19 cellular contexts compared by ENCODE assay signal in genomic region chr19:39299404-39299803, GRCh38. TPM values are rescaled to one million over a fixed set of nuclear protein-coding genes. Genes with fewer than 3 reads are reported as not detected.
DNase-seq lines count a peak whose midpoint lies in the region; ATAC-seq lines count a peak whose summit lies in the region.
"Had no signal": no experiment of that assay in that cellular context is flagged by ENCODE, and none has a peak within 500 bp of the region (broad histone marks: within the 10 kb centered on the region; RNA-seq: fewer than 3 reads in every experiment).

No MANE protein-coding gene starts in this region.

- CTCF ChIA-PET in activated naive CD4-positive, alpha-beta T cell treated with anti-CD3 and anti-CD28 coated beads, Interleukin-2, amount 10 ng/mL, durations not matched to agents 7 days and 5 days (lab: Charles Lee): interaction anchor here (0.7 to 1.1 kb wide), 2 partner anchors 10 to 19 kb away, joined by 3 to 4 read pairs; no protein-coding TSS in a partner anchor

- no peaks in the 10 kb centered on the region for H3K9me3 Mint-ChIP-seq in activated naive CD4-positive, alpha-beta T cell treated with anti-CD3 and anti-CD28 coated beads, Interleukin-2, amount 10 ng/mL, durations not matched to agents 7 days and 5 days
- H3K9me3 Mint-ChIP-seq in T-helper 2 cell treated with Interferon-gamma antibody and Interleukin-4, amounts not matched to agents 5 μg/mL and 100 μg/mL, for 36 hours: no peaks in the 10 kb centered on the region
- no peaks in the 10 kb centered on the region for H3K9me3 Mint-ChIP-seq in effector memory CD8-positive, alpha-beta T cell

- H3K4me3 Mint-ChIP-seq in activated naive CD4-positive, alpha-beta T cell treated with anti-CD3 and anti-CD28 coated beads, Interleukin-2, amount 10 ng/mL, durations not matched to agents 7 days and 5 days: no peak overlapping the region
- no peak overlapping the region for H3K4me3 Mint-ChIP-seq in T-helper 2 cell treated with Interferon-gamma antibody and Interleukin-4, amounts not matched to agents 5 μg/mL and 100 μg/mL, for 36 hours
- peak overlapping the region; percentile 64 to 81 for H3K4me3 Mint-ChIP-seq in effector memory CD8-positive, alpha-beta T cell

- peaks cover 37% of the 10 kb centered on the region for H3K4me1 Mint-ChIP-seq in activated naive CD4-positive, alpha-beta T cell treated with anti-CD3 and anti-CD28 coated beads, Interleukin-2, amount 10 ng/mL, durations not matched to agents 7 days and 5 days
- H3K4me1 Mint-ChIP-seq in T-helper 2 cell treated with Interferon-gamma antibody and Interleukin-4, amounts not matched to agents 5 μg/mL and 100 μg/mL, for 36 hours (ENCODE audit: low read depth): peaks cover 32% of the 10 kb centered on the region
- peaks cover 37 to 47% of the 10 kb centered on the region in 2 donors for H3K4me1 Mint-ChIP-seq in effector memory CD8-positive, alpha-beta T cell (ENCODE audit: low read depth in 2 of 2)

- DNase-seq in activated naive CD4-positive, alpha-beta T cell treated with anti-CD3 and anti-CD28 coated beads, Interleukin-2, amount 10 ng/mL, durations not matched to agents 7 days and 5 days: no peak
- no peak for DNase-seq in activated naive CD4-positive, alpha-beta T cell (lab: John Stamatoyannopoulos, UW)
- peak; percentile 20 for DNase-seq in T-helper 2 cell treated with Interferon-gamma antibody and Interleukin-4, amounts not matched to agents 5 μg/mL and 100 μg/mL, for 36 hours (ENCODE audit: low spot score)
- peak in 2 of 3 experiments; percentile 23 to 26 for DNase-seq in effector memory CD8-positive, alpha-beta T cell
- DNase-seq in Right ventricle myocardium inferior (ENCODE audit: missing footprints): no peak
- DNase-seq in nucleus accumbens (lab: John Stamatoyannopoulos, UW): no peak
- DNase-seq: AML-193; KG1; NCI-H1092 treated with DMSO at 0.1 percent for 48 hours; NCI-H1694 treated with DMSO at 0.1 percent for 48 hours; NCI-H345; NCI-H526 treated with DMSO at 0.1 percent for 48 hours; NK-92 treated with Interleukin-12 subunit alpha and Interleukin-12 subunit beta, amount 100 ng/mL, for 24 hours; OCI-M1; RPMI8226 had no signal

- H3K27ac Mint-ChIP-seq in activated naive CD4-positive, alpha-beta T cell treated with anti-CD3 and anti-CD28 coated beads, Interleukin-2, amount 10 ng/mL, durations not matched to agents 7 days and 5 days: peak overlapping the region; percentile 31
- peak overlapping the region; percentile 43 for H3K27ac Mint-ChIP-seq in T-helper 2 cell treated with Interferon-gamma antibody and Interleukin-4, amounts not matched to agents 5 μg/mL and 100 μg/mL, for 36 hours
- peak overlapping the region; percentile 71 to 87 for H3K27ac Mint-ChIP-seq in effector memory CD8-positive, alpha-beta T cell

- no peaks in the 10 kb centered on the region for H3K36me3 Mint-ChIP-seq in activated naive CD4-positive, alpha-beta T cell treated with anti-CD3 and anti-CD28 coated beads, Interleukin-2, amount 10 ng/mL, durations not matched to agents 7 days and 5 days
- H3K36me3 Mint-ChIP-seq in T-helper 2 cell treated with Interferon-gamma antibody and Interleukin-4, amounts not matched to agents 5 μg/mL and 100 μg/mL, for 36 hours (ENCODE audit: low read depth): no peaks in the 10 kb centered on the region
- peaks cover 21% of the 10 kb centered on the region for H3K36me3 Mint-ChIP-seq in effector memory CD8-positive, alpha-beta T cell (ENCODE audit: insufficient read depth)

- ATAC-seq in effector memory CD8-positive, alpha-beta T cell (replicated peaks): peak; percentile 51
- ATAC-seq in Right ventricle myocardium inferior: no peak
- no peak for ATAC-seq in HG03025 (IDR thresholded peaks at IDR 0.05; ENCODE audit: low FRiP score, unreplicated experiment)

- intact Hi-C loops in Right ventricle myocardium inferior (cut with DNase I): no loop called here

- peaks cover 28% of the 10 kb centered on the region for H3K27me3 Mint-ChIP-seq in activated naive CD4-positive, alpha-beta T cell treated with anti-CD3 and anti-CD28 coated beads, Interleukin-2, amount 10 ng/mL, durations not matched to agents 7 days and 5 days
- H3K27me3 Mint-ChIP-seq in T-helper 2 cell treated with Interferon-gamma antibody and Interleukin-4, amounts not matched to agents 5 μg/mL and 100 μg/mL, for 36 hours (ENCODE audit: low read depth): peaks cover 2% of the 10 kb centered on the region
- H3K27me3 Mint-ChIP-seq in effector memory CD8-positive, alpha-beta T cell: no peaks in the 10 kb centered on the region

RNA-seq across cellular contexts. Expression of gene IFNL1, which starts 3.2 kb away (rescaled TPM):
- total RNA-seq in Right ventricle myocardium inferior: not detected
- total RNA-seq: Daoy, H1, MCF 10A had no signal

RNA-seq across cellular contexts. Expression of gene LRFN1, which starts 21.3 kb away (rescaled TPM):
- 0.41 TPM for total RNA-seq in Right ventricle myocardium inferior

RNA-seq across cellular contexts. Expression of gene IFNL2, which starts 31.2 kb away (rescaled TPM):
- total RNA-seq in Right ventricle myocardium inferior: not detected
- total RNA-seq: Daoy, H1, MCF 10A had no signal

RNA-seq across cellular contexts. Expression of gene GMFG, which starts 36.4 kb away (rescaled TPM):
- 20.2 TPM for total RNA-seq in Right ventricle myocardium inferior
- total RNA-seq: H1, MCF 10A had no signal

RNA-seq across cellular contexts. Expression of gene SAMD4B, which starts 42.8 kb away (rescaled TPM):
- total RNA-seq in Right ventricle myocardium inferior: 40.6 TPM

Comparison
In these comparisons a context has a peak if more than half of its experiments do, and no peak if none do; other contexts are left out.
1. DNase-seq: peak in T-helper 2 cell treated with Interferon-gamma antibody and Interleukin-4, amounts not matched to agents 5 μg/mL and 100 μg/mL, for 36 hours (single experiment) and effector memory CD8-positive, alpha-beta T cell (2 of 3); none in activated naive CD4-positive, alpha-beta T cell treated with anti-CD3 and anti-CD28 coated beads, Interleukin-2, amount 10 ng/mL, durations not matched to agents 7 days and 5 days (single experiment), activated naive CD4-positive, alpha-beta T cell (0 of 4), Right ventricle myocardium inferior (single experiment) and nucleus accumbens (0 of 56).
2. H3K4me3 Mint-ChIP-seq: peak in effector memory CD8-positive, alpha-beta T cell (2 of 2); none in activated naive CD4-positive, alpha-beta T cell treated with anti-CD3 and anti-CD28 coated beads, Interleukin-2, amount 10 ng/mL, durations not matched to agents 7 days and 5 days (single experiment) and T-helper 2 cell treated with Interferon-gamma antibody and Interleukin-4, amounts not matched to agents 5 μg/mL and 100 μg/mL, for 36 hours (single experiment).
3. Peak in every context shown above with its lines, with median percentiles within 50 percentile points of each other: H3K27ac Mint-ChIP-seq.